10 cellular contexts compared by ENCODE assay signal in the genomic region with DNA sequence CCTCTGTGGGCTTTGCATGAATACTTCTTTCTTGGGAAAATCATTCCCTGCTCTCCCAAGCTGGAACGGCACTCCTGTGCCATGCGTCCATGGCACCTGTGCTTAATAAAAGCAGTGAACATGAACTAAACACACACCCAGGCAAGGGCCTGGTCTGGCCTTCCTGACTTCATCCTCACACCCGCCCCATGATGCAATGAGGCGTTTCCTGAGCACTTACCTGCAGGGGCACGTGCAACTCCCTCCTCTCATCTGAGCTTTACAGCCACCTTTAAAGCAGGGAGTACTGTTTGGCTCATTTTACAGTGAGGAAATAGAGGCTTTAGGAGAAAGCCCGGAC.
DNase-seq lines count a peak whose midpoint lies in the region; ATAC-seq and TF ChIP-seq lines count a peak whose summit lies in the region.
"Had no signal": no experiment of that assay in that cellular context is flagged by ENCODE, and none has a peak within 500 bp of the region (broad histone marks: within the 10 kb centered on the region; RNA-seq: fewer than 3 reads in every experiment).

No MANE protein-coding gene starts in this region.

- peak overlapping the region; percentile 79 for H3K27ac Mint-ChIP-seq in neural progenitor cell

- H3K9ac ChIP-seq in neural progenitor cell = no peak overlapping the region

- no peak overlapping the region for H3K4me3 ChIP-seq in neural progenitor cell
- H3K4me3 ChIP-seq: heart left ventricle had no signal

- peaks cover 21% of the 10 kb centered on the region for H4K20me1 ChIP-seq in neural progenitor cell (ENCODE audit: low read depth)

- H3K4me2 ChIP-seq in neural progenitor cell = peak overlapping the region; percentile 28

- peaks cover 57% of the 10 kb centered on the region for H3K4me1 Mint-ChIP-seq in neural progenitor cell

- H3K9me3 Mint-ChIP-seq in neural progenitor cell = no peaks in the 10 kb centered on the region

- H3K9me3 ChIP-seq in neural progenitor cell (ENCODE audit: low read depth) = no peaks in the 10 kb centered on the region
- H3K9me3 ChIP-seq: heart left ventricle had no signal

- H3K36me3 Mint-ChIP-seq in neural progenitor cell = no peaks in the 10 kb centered on the region

- no peaks in the 10 kb centered on the region for H3K27me3 ChIP-seq in neural progenitor cell
- H3K27me3 ChIP-seq: heart left ventricle had no signal

- TF ChIP-seq CTCF in neural progenitor cell (IDR thresholded peaks at IDR 0.05) = no peak

- peaks cover 31% of the 10 kb centered on the region for H3K4me1 ChIP-seq in neural progenitor cell

- H3K4me3 Mint-ChIP-seq in neural progenitor cell = peak overlapping the region; percentile 6

- peak; percentile 59 for DNase-seq in DMS153 treated with DMSO at 0.1 percent for 48 hours (lab: John Stamatoyannopoulos, UW; ENCODE audit: unreplicated experiment)
- peak; percentile 74 for DNase-seq in NCI-H2029 (lab: John Stamatoyannopoulos, UW)
- no peak for DNase-seq in caudate nucleus (lab: John Stamatoyannopoulos, UW)
- DNase-seq in neural progenitor cell (ENCODE audit: low spot score) = no peak
- DNase-seq in SHP77 treated with DMSO at 0.1 percent for 48 hours (lab: John Stamatoyannopoulos, UW) = no peak
- no peak for DNase-seq in anterior cingulate cortex (lab: John Stamatoyannopoulos, UW)
- DNase-seq: heart left ventricle, RPMI8226 had no signal

- ATAC-seq in HG03571 (IDR thresholded peaks at IDR 0.05; ENCODE audit: unreplicated experiment) = no peak
- ATAC-seq: heart left ventricle had no signal

- H3K27ac ChIP-seq in caudate nucleus (ENCODE audit: low read depth, low read length) = peak overlapping the region; percentile 24
- no peak overlapping the region for H3K27ac ChIP-seq in neural progenitor cell
- H3K27ac ChIP-seq: heart left ventricle, VCaP had no signal

- H2AFZ ChIP-seq in neural progenitor cell (replicated peaks) = no peak overlapping the region

- no peaks in the 10 kb centered on the region for H3K36me3 ChIP-seq in neural progenitor cell
- H3K36me3 ChIP-seq: heart left ventricle had no signal

- peaks cover 11% of the 10 kb centered on the region for H3K27me3 Mint-ChIP-seq in neural progenitor cell (ENCODE audit: insufficient read depth, low read depth)

- H3F3A ChIP-seq in neural progenitor cell (ENCODE audit: low read depth) = peaks cover 8% of the 10 kb centered on the region

- no peaks in the 10 kb centered on the region for H3K79me2 ChIP-seq in neural progenitor cell (ENCODE audit: low read depth)

Comparison
In these comparisons a context has a peak if more than half of its experiments do, and no peak if none do; other contexts are left out.
1. DNase-seq: peak in DMS153 treated with DMSO at 0.1 percent for 48 hours (single experiment) and NCI-H2029 (single experiment); none in caudate nucleus (0 of 61), neural progenitor cell (single experiment), SHP77 treated with DMSO at 0.1 percent for 48 hours (single experiment) and anterior cingulate cortex (0 of 58).